ENCODE assay signal across 17 cellular contexts in the genomic region with DNA sequence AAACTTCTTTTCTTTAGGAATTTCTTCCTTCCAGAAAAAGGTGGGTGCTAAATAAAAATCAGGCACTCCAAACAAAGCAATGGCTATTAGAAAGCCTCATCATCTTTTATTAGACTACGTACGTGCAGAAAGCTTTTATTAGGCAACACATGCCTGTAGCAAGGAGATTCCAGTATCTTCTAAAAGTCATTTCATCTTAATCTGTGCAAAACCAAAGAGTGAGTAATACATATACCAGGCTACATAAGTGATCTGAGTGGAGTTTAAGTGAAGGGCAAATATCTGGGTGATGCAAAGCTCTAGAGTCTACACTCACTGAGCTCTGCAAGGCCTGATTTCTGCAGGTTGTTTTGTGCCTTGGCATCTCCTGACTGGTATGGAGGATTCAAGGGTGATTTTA.
"Had no signal": no experiment of that assay in that cellular context is flagged by ENCODE, and none has a peak within 500 bp of the region (broad histone marks: within the 10 kb centered on the region; RNA-seq: fewer than 3 reads in every experiment).

No MANE protein-coding gene starts in this region.

- H3K27me3 ChIP-seq: esophagus squamous epithelium, foreskin keratinocyte, suprapubic skin had no signal

- H3K9me3 Mint-ChIP-seq: activated CD4-positive, alpha-beta memory T cell treated with anti-CD3 and anti-CD28 coated beads, Interleukin-2, amount 10 ng/mL, durations not matched to agents 7 days and 5 days; immature natural killer cell; naive B cell; T-cell had no signal

- H3K4me1 ChIP-seq: foreskin keratinocyte had no signal

- DNase-seq: activated CD4-positive, alpha-beta memory T cell treated with anti-CD3 and anti-CD28 coated beads, Interleukin-2, amount 10 ng/mL, durations not matched to agents 7 days and 5 days; activated naive CD4-positive, alpha-beta T cell treated with anti-CD3 and anti-CD28 coated beads, Interleukin-2, amount 50 U/mL, for 16 hours; amygdala; central memory CD4-positive, alpha-beta T cell; effector CD4-positive, alpha-beta T cell; esophagus squamous epithelium; foreskin keratinocyte; immature natural killer cell; naive B cell; stimulated activated CD4-positive, alpha-beta T cell treated with anti-CD3 and anti-CD28 coated beads, Interleukin-2, amount 100 ng/mL, for 48 hours; stimulated activated naive CD4-positive, alpha-beta T cell; T-cell; T1000; trophoblast cell had no signal

- H3K27ac Mint-ChIP-seq: immature natural killer cell had no signal

- H3K27ac ChIP-seq: coronary artery, foreskin keratinocyte, suprapubic skin had no signal

- H3K4me3 ChIP-seq: coronary artery, esophagus squamous epithelium, lung, suprapubic skin had no signal

- H3K9me3 ChIP-seq: esophagus squamous epithelium, suprapubic skin had no signal

- ATAC-seq: foreskin keratinocyte, T-cell had no signal
